7 cellular contexts compared by ENCODE assay signal in the genomic region with DNA sequence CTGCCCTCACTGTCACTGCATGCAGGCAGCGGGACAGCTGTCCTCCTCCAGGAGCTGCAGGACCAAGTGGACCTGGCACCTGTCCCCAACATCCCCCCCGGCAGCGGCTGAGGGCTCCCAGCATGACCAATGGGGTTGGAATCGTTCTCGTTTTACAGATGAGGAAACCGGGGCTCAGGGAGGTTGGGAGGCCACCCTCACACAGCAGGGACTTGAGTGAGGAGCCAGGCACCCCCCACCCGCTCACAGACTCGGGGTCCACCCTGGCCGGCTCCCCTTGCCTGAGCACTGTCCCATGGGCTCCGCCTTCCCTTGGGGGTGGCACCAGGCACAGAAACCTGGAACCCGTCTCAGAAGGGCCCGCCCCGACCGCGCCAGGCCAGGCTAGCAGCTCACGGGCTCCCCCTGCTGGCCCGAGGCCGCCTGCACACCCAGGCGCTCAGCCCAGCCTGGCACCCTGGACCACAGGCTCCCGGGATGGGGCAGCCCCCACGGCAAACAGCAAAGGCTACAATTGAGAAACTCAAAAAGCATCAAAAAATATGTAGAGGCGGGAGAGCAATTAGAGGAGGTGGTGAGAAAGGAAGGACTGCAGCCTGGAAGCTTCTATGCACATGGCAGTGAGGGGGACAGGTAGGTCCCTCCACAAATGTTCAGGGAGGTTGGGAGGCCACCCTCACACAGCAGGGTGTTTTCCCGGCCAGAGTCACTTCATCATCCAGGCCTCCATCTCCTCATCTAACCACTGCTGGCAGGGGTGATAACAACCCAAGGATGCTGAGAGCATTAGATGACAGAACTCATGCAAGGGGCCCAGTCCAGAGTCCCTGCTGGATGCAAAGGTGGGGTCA. TPM values are rescaled to one million over a fixed set of nuclear protein-coding genes. Genes with fewer than 3 reads are reported as not detected.
DNase-seq lines count a peak whose midpoint lies in the region; ATAC-seq and TF ChIP-seq lines count a peak whose summit lies in the region.

No MANE protein-coding gene starts in this region.

- no peak overlapping the region for H3K27ac Mint-ChIP-seq in activated T-helper 1 cell treated with anti-CD3 and anti-CD28 coated beads, Interleukin-12 subunit alpha, Interleukin-12 subunit beta, Interleukin-2, Interleukin-4 antibody, amounts not matched to agents 30 ng/mL and 10 ng/mL and 1 ng/mL, durations not matched to agents 14 hours and 24 hours and 36 hours
- H3K27ac Mint-ChIP-seq in osteocyte (ENCODE audit: unreplicated experiment), result no peak overlapping the region

- H3K36me3 Mint-ChIP-seq in activated T-helper 1 cell treated with anti-CD3 and anti-CD28 coated beads, Interleukin-12 subunit alpha, Interleukin-12 subunit beta, Interleukin-2, Interleukin-4 antibody, amounts not matched to agents 30 ng/mL and 10 ng/mL and 1 ng/mL, durations not matched to agents 14 hours and 24 hours and 36 hours (ENCODE audit: low read depth), result no peaks in the 10 kb centered on the region
- H3K36me3 Mint-ChIP-seq in osteocyte (ENCODE audit: unreplicated experiment), result peaks cover 3% of the 10 kb centered on the region

- H3K9me3 ChIP-seq in transverse colon, result no peaks in the 10 kb centered on the region

- no peak overlapping the region for H3K27ac ChIP-seq in transverse colon

- no peak for DNase-seq in GM12864 (ENCODE audit: low read depth)
- DNase-seq in activated T-helper 1 cell treated with anti-CD3 and anti-CD28 coated beads, Interleukin-12 subunit alpha, Interleukin-12 subunit beta, Interleukin-2, Interleukin-4 antibody, amounts not matched to agents 30 ng/mL and 10 ng/mL and 1 ng/mL, durations not matched to agents 14 hours and 24 hours and 36 hours (ENCODE audit: low spot score), result peak; percentile 72
- DNase-seq in foreskin fibroblast, result peak in 1 of 2 donors; percentile 77
- peak; percentile 90 for DNase-seq in osteocyte (ENCODE audit: extremely low spot score, unreplicated experiment)
- peak; percentile 71 for DNase-seq in transverse colon

- H3K4me1 Mint-ChIP-seq in activated T-helper 1 cell treated with anti-CD3 and anti-CD28 coated beads, Interleukin-12 subunit alpha, Interleukin-12 subunit beta, Interleukin-2, Interleukin-4 antibody, amounts not matched to agents 30 ng/mL and 10 ng/mL and 1 ng/mL, durations not matched to agents 14 hours and 24 hours and 36 hours (ENCODE audit: low read depth), result no peaks in the 10 kb centered on the region
- peaks cover 14% of the 10 kb centered on the region for H3K4me1 Mint-ChIP-seq in osteocyte (ENCODE audit: unreplicated experiment)

- no peak overlapping the region for H3K4me3 Mint-ChIP-seq in activated T-helper 1 cell treated with anti-CD3 and anti-CD28 coated beads, Interleukin-12 subunit alpha, Interleukin-12 subunit beta, Interleukin-2, Interleukin-4 antibody, amounts not matched to agents 30 ng/mL and 10 ng/mL and 1 ng/mL, durations not matched to agents 14 hours and 24 hours and 36 hours
- no peak overlapping the region for H3K4me3 Mint-ChIP-seq in osteocyte (ENCODE audit: unreplicated experiment)

- H3K4me3 ChIP-seq in GM12864 (ENCODE audit: low read depth, low read length) (no peak overlapping the region), foreskin fibroblast (ENCODE audit: low read depth in 1 of 2, low read length in 2 of 2) (peak overlapping the region in 1 of 2 donors; percentile 11), transverse colon (no peak overlapping the region)

- peaks cover 4 to 15% (median 6%) of the 10 kb centered on the region in 4 donors for H3K4me1 ChIP-seq in transverse colon

- no peaks in the 10 kb centered on the region for H3K36me3 ChIP-seq in transverse colon

- in situ Hi-C loops in transverse colon (cut with MboI; ENCODE audit: low pct_ligation_motif_present in 1 of 4, low pct_unique_long_range_greater_than_20kb in 1 of 4, low sequenced_read_pairs in 3 of 4), result loop anchor here in 3 of 4 donors (10.0 to 25.0 kb wide), 3 partner anchors 158 to 318 kb away; a partner anchor contains a TSS

- TF ChIP-seq POLR2A in transverse colon (IDR thresholded peaks at IDR 0.05), result no peak

- intact Hi-C loops in activated T-helper 1 cell treated with anti-CD3 and anti-CD28 coated beads, Interleukin-12 subunit alpha, Interleukin-12 subunit beta, Interleukin-2, Interleukin-4 antibody, amounts not matched to agents 30 ng/mL and 10 ng/mL and 1 ng/mL, durations not matched to agents 14 hours and 24 hours and 36 hours (cut with micrococcal nuclease), result loop anchor here (1.0 kb wide), 3 partner anchors 32 to 315 kb away; no protein-coding TSS in a partner anchor
- intact Hi-C loops in transverse colon (cut with DNase I; ENCODE audit: low total_unique reads), result no loop called here

- WGBS in transverse colon (ENCODE audit: low coverage in 1 of 2), 2 donors, result 16 to 20% methylated on average over 1 to 23 of the region's 23 CpGs

- no peaks in the 10 kb centered on the region for H3K27me3 ChIP-seq in transverse colon

- TF ChIP-seq CTCF in GM12864 (IDR thresholded peaks at IDR 0.05; ENCODE audit: low read depth, low read length, missing control alignments), result peak; percentile 98
- TF ChIP-seq CTCF in foreskin fibroblast (IDR thresholded peaks at IDR 0.05; ENCODE audit: low read depth, low read length), result peak; percentile 99
- peak; percentile 100 for TF ChIP-seq CTCF in osteocyte (IDR thresholded peaks at IDR 0.05)
- TF ChIP-seq CTCF in transverse colon (IDR thresholded peaks at IDR 0.05), result peak; percentile 94 to 100 (median 100)

- TF ChIP-seq EP300 in transverse colon (IDR thresholded peaks at IDR 0.05; ENCODE audit: low read depth), result no peak

- H3K27me3 Mint-ChIP-seq in activated T-helper 1 cell treated with anti-CD3 and anti-CD28 coated beads, Interleukin-12 subunit alpha, Interleukin-12 subunit beta, Interleukin-2, Interleukin-4 antibody, amounts not matched to agents 30 ng/mL and 10 ng/mL and 1 ng/mL, durations not matched to agents 14 hours and 24 hours and 36 hours (ENCODE audit: insufficient read depth), result no peaks in the 10 kb centered on the region
- peaks cover 2% of the 10 kb centered on the region for H3K27me3 Mint-ChIP-seq in osteocyte (ENCODE audit: unreplicated experiment)

- H3K9me3 Mint-ChIP-seq in activated T-helper 1 cell treated with anti-CD3 and anti-CD28 coated beads, Interleukin-12 subunit alpha, Interleukin-12 subunit beta, Interleukin-2, Interleukin-4 antibody, amounts not matched to agents 30 ng/mL and 10 ng/mL and 1 ng/mL, durations not matched to agents 14 hours and 24 hours and 36 hours, result no peaks in the 10 kb centered on the region
- no peaks in the 10 kb centered on the region for H3K9me3 Mint-ChIP-seq in osteocyte (ENCODE audit: unreplicated experiment)

- peak; percentile 75 for ATAC-seq in HG03342 (IDR thresholded peaks at IDR 0.05; ENCODE audit: unreplicated experiment)

TF ChIP-seq in PFSK-1, 5 proteins besides CTCF, POLR2A, EP300 and RAD21:
- TF ChIP-seq FOXP2 (optimal IDR thresholded peaks at IDR 0.05; ENCODE audit: borderline replicate concordance, extremely low read depth, extremely low read length, insufficient read depth), result peak; percentile 81
- TF ChIP-seq, protein P1, sequence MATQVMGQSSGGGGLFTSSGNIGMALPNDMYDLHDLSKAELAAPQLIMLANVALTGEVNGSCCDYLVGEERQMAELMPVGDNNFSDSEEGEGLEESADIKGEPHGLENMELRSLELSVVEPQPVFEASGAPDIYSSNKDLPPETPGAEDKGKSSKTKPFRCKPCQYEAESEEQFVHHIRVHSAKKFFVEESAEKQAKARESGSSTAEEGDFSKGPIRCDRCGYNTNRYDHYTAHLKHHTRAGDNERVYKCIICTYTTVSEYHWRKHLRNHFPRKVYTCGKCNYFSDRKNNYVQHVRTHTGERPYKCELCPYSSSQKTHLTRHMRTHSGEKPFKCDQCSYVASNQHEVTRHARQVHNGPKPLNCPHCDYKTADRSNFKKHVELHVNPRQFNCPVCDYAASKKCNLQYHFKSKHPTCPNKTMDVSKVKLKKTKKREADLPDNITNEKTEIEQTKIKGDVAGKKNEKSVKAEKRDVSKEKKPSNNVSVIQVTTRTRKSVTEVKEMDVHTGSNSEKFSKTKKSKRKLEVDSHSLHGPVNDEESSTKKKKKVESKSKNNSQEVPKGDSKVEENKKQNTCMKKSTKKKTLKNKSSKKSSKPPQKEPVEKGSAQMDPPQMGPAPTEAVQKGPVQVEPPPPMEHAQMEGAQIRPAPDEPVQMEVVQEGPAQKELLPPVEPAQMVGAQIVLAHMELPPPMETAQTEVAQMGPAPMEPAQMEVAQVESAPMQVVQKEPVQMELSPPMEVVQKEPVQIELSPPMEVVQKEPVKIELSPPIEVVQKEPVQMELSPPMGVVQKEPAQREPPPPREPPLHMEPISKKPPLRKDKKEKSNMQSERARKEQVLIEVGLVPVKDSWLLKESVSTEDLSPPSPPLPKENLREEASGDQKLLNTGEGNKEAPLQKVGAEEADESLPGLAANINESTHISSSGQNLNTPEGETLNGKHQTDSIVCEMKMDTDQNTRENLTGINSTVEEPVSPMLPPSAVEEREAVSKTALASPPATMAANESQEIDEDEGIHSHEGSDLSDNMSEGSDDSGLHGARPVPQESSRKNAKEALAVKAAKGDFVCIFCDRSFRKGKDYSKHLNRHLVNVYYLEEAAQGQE (IDR thresholded peaks at IDR 0.05; ENCODE audit: insufficient read depth in 1 of 2, low read depth in 2 of 2, low read length in 2 of 2), result no peak
- no peak for TF ChIP-seq SIN3A (IDR thresholded peaks at IDR 0.05; ENCODE audit: borderline replicate concordance, insufficient read depth, low read length)
- no peak for TF ChIP-seq TAF1 (IDR thresholded peaks at IDR 0.05; ENCODE audit: borderline replicate concordance, insufficient read depth, low read length)
- TF ChIP-seq POLR2AphosphoS5 (IDR thresholded peaks at IDR 0.05; ENCODE audit: low read depth, low read length), result no peak

RNA-seq across cellular contexts. Expression of a gene that starts 12.8 kb away (rescaled TPM):
- polyA plus RNA-seq in PFSK-1 (2012; ENCODE audit: insufficient read length, low read depth), result 138 TPM
- total RNA-seq in activated T-helper 1 cell treated with anti-CD3 and anti-CD28 coated beads, Interleukin-12 subunit alpha, Interleukin-12 subunit beta, Interleukin-2, Interleukin-4 antibody, amounts not matched to agents 30 ng/mL and 10 ng/mL and 1 ng/mL, durations not matched to agents 14 hours and 24 hours and 36 hours, result 17.4 and 20.2 TPM in 2 replicates
- total RNA-seq in osteocyte, result 22.3 and 29.6 TPM in 2 replicates
- total RNA-seq in transverse colon, result 10 to 100 TPM; 42.9 to 50.7 (median 50.1) TPM

RNA-seq across cellular contexts. Expression of a gene that starts 32.9 kb away (rescaled TPM):
- polyA plus RNA-seq in PFSK-1 (2012; ENCODE audit: insufficient read length, low read depth), result 450 TPM
- total RNA-seq in activated T-helper 1 cell treated with anti-CD3 and anti-CD28 coated beads, Interleukin-12 subunit alpha, Interleukin-12 subunit beta, Interleukin-2, Interleukin-4 antibody, amounts not matched to agents 30 ng/mL and 10 ng/mL and 1 ng/mL, durations not matched to agents 14 hours and 24 hours and 36 hours, result 493 and 495 TPM in 2 replicates
- total RNA-seq in osteocyte, result 109 and 115 TPM in 2 replicates
- total RNA-seq in transverse colon, result 100 to 1,000 TPM in 1 of 4 donors, 10 to 100 TPM in 3; 45.3 to 181 (median 65.9) TPM

RNA-seq across cellular contexts. Expression of a gene that starts 53.5 kb away (rescaled TPM):
- polyA plus RNA-seq in PFSK-1 (2012; ENCODE audit: insufficient read length, low read depth), result 2.7 TPM
- total RNA-seq in activated T-helper 1 cell treated with anti-CD3 and anti-CD28 coated beads, Interleukin-12 subunit alpha, Interleukin-12 subunit beta, Interleukin-2, Interleukin-4 antibody, amounts not matched to agents 30 ng/mL and 10 ng/mL and 1 ng/mL, durations not matched to agents 14 hours and 24 hours and 36 hours, result 201 and 211 TPM in 2 replicates
- total RNA-seq in osteocyte, result 0.94 and 1.4 TPM in 2 replicates
- total RNA-seq in transverse colon, result 10 to 100 TPM; 14.6 to 63.3 (median 28.6) TPM
